25 cellular contexts compared by ENCODE assay signal in genomic region chr12:110774824-110775223, GRCh38.
"Had no signal": no experiment of that assay in that cellular context is flagged by ENCODE, and none has a peak within 500 bp of the region (broad histone marks: within the 10 kb centered on the region; RNA-seq: fewer than 3 reads in every experiment).

No MANE protein-coding gene starts in this region.

- H3K4me3 ChIP-seq: adrenal gland, left ventricle myocardium inferior, neural progenitor cell, sigmoid colon, smooth muscle cell, thoracic aorta, vagina had no signal

- H3K27ac ChIP-seq: adrenal gland, left ventricle myocardium inferior, neural progenitor cell, sigmoid colon, thoracic aorta, vagina had no signal

- H3K36me3 Mint-ChIP-seq: neural progenitor cell; stimulated activated memory B cell treated with anti-CD40 and anti-IgM and Interleukin-4, amounts not matched to agents 10 μg/mL and 1 μg/mL and 100 μg/mL, for 72 hours; type B pancreatic cell had no signal

- H3K27me3 Mint-ChIP-seq: naive thymus-derived CD8-positive, alpha-beta T cell; stimulated activated memory B cell treated with anti-CD40 and anti-IgM and Interleukin-4, amounts not matched to agents 10 μg/mL and 1 μg/mL and 100 μg/mL, for 72 hours had no signal

- H3K27ac Mint-ChIP-seq: neural progenitor cell; stimulated activated memory B cell treated with anti-CD40 and anti-IgM and Interleukin-4, amounts not matched to agents 10 μg/mL and 1 μg/mL and 100 μg/mL, for 72 hours; type B pancreatic cell; WTC11 had no signal

- H2AFZ ChIP-seq: neural progenitor cell had no signal

- ATAC-seq: esophagus mucosa; naive thymus-derived CD8-positive, alpha-beta T cell; stimulated activated memory B cell treated with anti-CD40 and anti-IgM and Interleukin-4, amounts not matched to agents 10 μg/mL and 1 μg/mL and 100 μg/mL, for 72 hours; WTC11 had no signal

- H3K27me3 ChIP-seq: adrenal gland, neural progenitor cell, sigmoid colon, vagina had no signal

- FAIRE-seq: astrocyte, endothelial cell of umbilical vein, frontal cortex had no signal

- H3K9me3 ChIP-seq: adrenal gland, sigmoid colon, SK-N-SH, thoracic aorta, vagina had no signal

- H3K9ac ChIP-seq: neural progenitor cell, SK-N-SH had no signal

- DNase-seq: activated CD4-positive, alpha-beta T cell treated with anti-CD3 and anti-CD28 coated beads for 4 hours; activated gamma-delta T cell treated with Interleukin-2 at 50 U/mL for 16 hours; adrenal gland; central memory CD4-positive, alpha-beta T cell; dermis blood vessel endothelial cell; effector CD8-positive, alpha-beta T cell; glutamatergic neuron; hippocampal formation; left ventricle myocardium inferior; naive thymus-derived CD8-positive, alpha-beta T cell; sigmoid colon; SK-N-SH; stimulated activated CD4-positive, alpha-beta T cell treated with anti-CD3 and anti-CD28 coated beads, Interleukin-15, amount 100 ng/mL, for 24 hours; T-helper 9 cell had no signal

- H3K36me3 ChIP-seq: adrenal gland, left ventricle myocardium inferior, neural progenitor cell, sigmoid colon, thoracic aorta, vagina had no signal

- H3K9me3 Mint-ChIP-seq: naive thymus-derived CD8-positive, alpha-beta T cell; stimulated activated memory B cell treated with anti-CD40 and anti-IgM and Interleukin-4, amounts not matched to agents 10 μg/mL and 1 μg/mL and 100 μg/mL, for 72 hours had no signal

- H3K4me2 ChIP-seq: neural progenitor cell, SK-N-SH, smooth muscle cell had no signal

- H3K4me1 ChIP-seq: neural progenitor cell, sigmoid colon, vagina had no signal

- H3K4me3 Mint-ChIP-seq: naive thymus-derived CD8-positive, alpha-beta T cell; neural progenitor cell; stimulated activated memory B cell treated with anti-CD40 and anti-IgM and Interleukin-4, amounts not matched to agents 10 μg/mL and 1 μg/mL and 100 μg/mL, for 72 hours; type B pancreatic cell; WTC11 had no signal
